ENCODE assay signal across 1 cellular context in genomic region chr19:48806818-48807589, GRCh38.
TF ChIP-seq lines count a peak whose summit lies in the region.

No MANE protein-coding gene starts in this region.

TF ChIP-seq in HepG2, 621 proteins besides CTCF, POLR2A, EP300 and RAD21 (continued from another document):
- TF ChIP-seq ZNF142 (CRISPR knock-in tag; IDR thresholded peaks at IDR 0.05) (peak; percentile 20; the same call in 1 of the 2 replicates), RFXAP (CRISPR knock-in tag; IDR thresholded peaks at IDR 0.05; ENCODE audit: borderline replicate concordance) (0 out of 2 replicates have a peak, but pooled peaks have one; percentile 49), ARNT2 (CRISPR knock-in tag; IDR thresholded peaks at IDR 0.05; ENCODE audit: low read depth) (peak; percentile 91), ATF3 (CRISPR knock-in tag; IDR thresholded peaks at IDR 0.05) (no peak), HNRNPK (IDR thresholded peaks at IDR 0.05; ENCODE audit: low read depth, low read length, poor library complexity, severe bottlenecking) (no peak), CBX1 (IDR thresholded peaks at IDR 0.05; ENCODE audit: low read depth) (peak; percentile 17), JARID2 (CRISPR knock-in tag; IDR thresholded peaks at IDR 0.05; ENCODE audit: insufficient replicate concordance) (no peak), ZNF282 (IDR thresholded peaks at IDR 0.05; ENCODE audit: partially characterized antibody) (no peak), HMG20B (CRISPR knock-in tag; conservative IDR thresholded peaks at IDR 0.05) (no peak), SIN3A (IDR thresholded peaks at IDR 0.05; ENCODE audit: borderline replicate concordance, low read depth, low read length) (peak; percentile 15; the same call in 1 of the 2 replicates), ZXDC (CRISPR knock-in tag; IDR thresholded peaks at IDR 0.05) (no peak), KMT2B (CRISPR knock-in tag; IDR thresholded peaks at IDR 0.05) (no peak; the same call in 1 of the 2 replicates), NFYC (CRISPR knock-in tag; IDR thresholded peaks at IDR 0.05) (no peak), ZNF224 (CRISPR knock-in tag; IDR thresholded peaks at IDR 0.05) (no peak), ZNF775 (CRISPR knock-in tag; IDR thresholded peaks at IDR 0.05; ENCODE audit: borderline replicate concordance) (no peak; the same call in 1 of the 2 replicates), STAT6 (CRISPR knock-in tag; IDR thresholded peaks at IDR 0.05; ENCODE audit: borderline replicate concordance) (no peak), STAT5B (CRISPR knock-in tag; IDR thresholded peaks at IDR 0.05) (no peak), ZMYM4 (CRISPR knock-in tag; IDR thresholded peaks at IDR 0.05) (peak; percentile 30; the same call in 1 of the 2 replicates), GABPB1 (CRISPR knock-in tag; IDR thresholded peaks at IDR 0.05) (0 out of 2 replicates have a peak, but pooled peaks have one; percentile 28), ZNF580 (CRISPR knock-in tag; IDR thresholded peaks at IDR 0.05; ENCODE audit: borderline replicate concordance, low read depth) (no peak)
- TF ChIP-seq, protein P1, sequence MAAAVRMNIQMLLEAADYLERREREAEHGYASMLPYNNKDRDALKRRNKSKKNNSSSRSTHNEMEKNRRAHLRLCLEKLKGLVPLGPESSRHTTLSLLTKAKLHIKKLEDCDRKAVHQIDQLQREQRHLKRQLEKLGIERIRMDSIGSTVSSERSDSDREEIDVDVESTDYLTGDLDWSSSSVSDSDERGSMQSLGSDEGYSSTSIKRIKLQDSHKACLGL (CRISPR knock-in tag; IDR thresholded peaks at IDR 0.05) = no peak
- TF ChIP-seq, protein P2, sequence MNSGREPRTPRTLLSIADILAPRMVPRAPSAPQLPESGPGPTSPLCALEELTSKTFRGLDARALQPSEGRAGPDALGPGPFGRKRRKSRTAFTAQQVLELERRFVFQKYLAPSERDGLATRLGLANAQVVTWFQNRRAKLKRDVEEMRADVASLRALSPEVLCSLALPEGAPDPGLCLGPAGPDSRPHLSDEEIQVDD (CRISPR knock-in tag; IDR thresholded peaks at IDR 0.05; ENCODE audit: borderline replicate concordance) = no peak
- TF ChIP-seq, protein P3, sequence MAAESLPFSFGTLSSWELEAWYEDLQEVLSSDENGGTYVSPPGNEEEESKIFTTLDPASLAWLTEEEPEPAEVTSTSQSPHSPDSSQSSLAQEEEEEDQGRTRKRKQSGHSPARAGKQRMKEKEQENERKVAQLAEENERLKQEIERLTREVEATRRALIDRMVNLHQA (CRISPR knock-in tag; IDR thresholded peaks at IDR 0.05) = no peak
- TF ChIP-seq, protein P4, sequence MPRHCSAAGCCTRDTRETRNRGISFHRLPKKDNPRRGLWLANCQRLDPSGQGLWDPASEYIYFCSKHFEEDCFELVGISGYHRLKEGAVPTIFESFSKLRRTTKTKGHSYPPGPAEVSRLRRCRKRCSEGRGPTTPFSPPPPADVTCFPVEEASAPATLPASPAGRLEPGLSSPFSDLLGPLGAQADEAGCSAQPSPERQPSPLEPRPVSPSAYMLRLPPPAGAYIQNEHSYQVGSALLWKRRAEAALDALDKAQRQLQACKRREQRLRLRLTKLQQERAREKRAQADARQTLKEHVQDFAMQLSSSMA (CRISPR knock-in tag; IDR thresholded peaks at IDR 0.05) = no peak
- TF ChIP-seq, protein P5, sequence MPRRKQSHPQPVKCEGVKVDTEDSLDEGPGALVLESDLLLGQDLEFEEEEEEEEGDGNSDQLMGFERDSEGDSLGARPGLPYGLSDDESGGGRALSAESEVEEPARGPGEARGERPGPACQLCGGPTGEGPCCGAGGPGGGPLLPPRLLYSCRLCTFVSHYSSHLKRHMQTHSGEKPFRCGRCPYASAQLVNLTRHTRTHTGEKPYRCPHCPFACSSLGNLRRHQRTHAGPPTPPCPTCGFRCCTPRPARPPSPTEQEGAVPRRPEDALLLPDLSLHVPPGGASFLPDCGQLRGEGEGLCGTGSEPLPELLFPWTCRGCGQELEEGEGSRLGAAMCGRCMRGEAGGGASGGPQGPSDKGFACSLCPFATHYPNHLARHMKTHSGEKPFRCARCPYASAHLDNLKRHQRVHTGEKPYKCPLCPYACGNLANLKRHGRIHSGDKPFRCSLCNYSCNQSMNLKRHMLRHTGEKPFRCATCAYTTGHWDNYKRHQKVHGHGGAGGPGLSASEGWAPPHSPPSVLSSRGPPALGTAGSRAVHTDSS (CRISPR knock-in tag; conservative IDR thresholded peaks at IDR 0.05) = no peak
